Comparison of ENCODE assay signal across 31 cellular contexts in the genomic region with DNA sequence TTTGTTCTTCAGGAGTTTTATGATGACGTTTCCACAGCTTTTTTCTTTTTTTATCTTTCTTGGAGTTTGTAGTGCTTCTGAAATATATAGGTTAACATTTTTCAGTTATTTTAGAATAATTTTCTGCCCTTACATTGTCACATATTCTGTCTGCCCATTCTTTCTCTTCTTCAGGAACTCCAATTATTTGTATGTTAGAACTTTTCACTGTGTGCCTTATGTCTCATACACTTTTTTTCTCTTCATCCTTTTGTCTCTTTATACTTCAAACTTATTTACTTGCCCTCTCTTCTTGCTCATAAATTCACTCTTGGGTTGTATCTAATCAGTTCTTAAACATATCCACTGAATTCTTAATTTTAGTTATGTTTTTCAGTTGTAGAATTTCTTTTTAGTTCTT.
"Had no signal": no experiment of that assay in that cellular context is flagged by ENCODE, and none has a peak within 500 bp of the region (broad histone marks: within the 10 kb centered on the region; RNA-seq: fewer than 3 reads in every experiment).

No MANE protein-coding gene starts in this region.

- H3K4me1 Mint-ChIP-seq: nephron; neural progenitor cell; stimulated activated memory B cell treated with anti-CD40 and anti-IgM and Interleukin-4, amounts not matched to agents 10 μg/mL and 1 μg/mL and 100 μg/mL, for 72 hours; stimulated activated naive CD8-positive, alpha-beta T cell treated with anti-CD3 and anti-CD28 coated beads, Interleukin-15, amount 100 ng/mL, for 72 hours had no signal

- H3K4me1 ChIP-seq: neural progenitor cell, parathyroid adenoma, psoas muscle, right lobe of liver, sigmoid colon, spleen, suprapubic skin, testis, upper lobe of right lung, uterus had no signal

- DNase-seq: natural killer cell; occipital lobe; ovary; posterior cingulate gyrus; psoas muscle; right cardiac atrium; right lobe of liver; sigmoid colon; spleen; stimulated activated CD4-positive, alpha-beta T cell treated with anti-CD3 and anti-CD28 coated beads, Interleukin-12 subunit alpha, Interleukin-12 subunit beta, amount 100 ng/mL, for 4 hours; stimulated activated CD4-positive, alpha-beta T cell treated with anti-CD3 and anti-CD28 coated beads, Interleukin-1b, Interleukin-23, amount 100 ng/mL, for 48 hours; stimulated activated CD4-positive, alpha-beta T cell treated with anti-CD3 and anti-CD28 coated beads, Interleukin-4, amount 100 ng/mL, for 1 hour; stimulated activated CD4-positive, alpha-beta T cell treated with anti-CD3 and anti-CD28 coated beads, Interleukin-4, amount 100 ng/mL, for 4 hours; stimulated activated CD8-positive, alpha-beta memory T cell treated with anti-CD3 and anti-CD28 coated beads, Interleukin-4, amount 100 ng/mL, for 48 hours; stimulated activated naive CD4-positive, alpha-beta T cell; stimulated activated naive CD8-positive, alpha-beta T cell treated with anti-CD3 and anti-CD28 coated beads, Interleukin-15, amount 100 ng/mL, for 72 hours; stimulated activated naive CD8-positive, alpha-beta T cell treated with anti-CD3 and anti-CD28 coated beads, Interleukin-15, Interleukin-2, amounts not matched to agents 100 U/mL and 50 U/mL, for 24 hours; substantia nigra; testis; tibial artery; transverse colon; upper lobe of right lung; uterus had no signal

- H3K4me3 Mint-ChIP-seq: natural killer cell; nephron; neural progenitor cell; stimulated activated memory B cell treated with anti-CD40 and anti-IgM and Interleukin-4, amounts not matched to agents 10 μg/mL and 1 μg/mL and 100 μg/mL, for 72 hours; stimulated activated naive CD8-positive, alpha-beta T cell treated with anti-CD3 and anti-CD28 coated beads, Interleukin-15, amount 100 ng/mL, for 72 hours; type B pancreatic cell had no signal

- H3K4me3 ChIP-seq: neural progenitor cell, ovary, psoas muscle, right lobe of liver, sigmoid colon, smooth muscle cell, spleen, suprapubic skin, testis, tibial artery, transverse colon, upper lobe of right lung, uterus had no signal

- H3K27ac ChIP-seq: neural progenitor cell, ovary, parathyroid adenoma, psoas muscle, right lobe of liver, sigmoid colon, spleen, suprapubic skin, testis, tibial artery, transverse colon, upper lobe of right lung, uterus had no signal

- H3K36me3 ChIP-seq: ovary, uterus had no signal

- H3K9me3 ChIP-seq: ovary, right lobe of liver, sigmoid colon, suprapubic skin, testis, tibial artery, upper lobe of right lung, uterus had no signal

- H3K27me3 Mint-ChIP-seq: progenitor cell of endocrine pancreas; stimulated activated memory B cell treated with anti-CD40 and anti-IgM and Interleukin-4, amounts not matched to agents 10 μg/mL and 1 μg/mL and 100 μg/mL, for 72 hours; stimulated activated naive CD8-positive, alpha-beta T cell treated with anti-CD3 and anti-CD28 coated beads, Interleukin-15, amount 100 ng/mL, for 72 hours; type B pancreatic cell had no signal

- ATAC-seq: natural killer cell; psoas muscle; right cardiac atrium; right lobe of liver; stimulated activated memory B cell treated with anti-CD40 and anti-IgM and Interleukin-4, amounts not matched to agents 10 μg/mL and 1 μg/mL and 100 μg/mL, for 72 hours; stimulated activated naive CD8-positive, alpha-beta T cell treated with anti-CD3 and anti-CD28 coated beads, Interleukin-15, amount 100 ng/mL, for 72 hours; stimulated activated naive CD8-positive, alpha-beta T cell treated with anti-CD3 and anti-CD28 coated beads, Interleukin-15, Interleukin-2, amounts not matched to agents 100 U/mL and 50 U/mL, for 24 hours; upper lobe of right lung had no signal

- H3K27ac Mint-ChIP-seq: natural killer cell; nephron; neural progenitor cell; progenitor cell of endocrine pancreas; stimulated activated memory B cell treated with anti-CD40 and anti-IgM and Interleukin-4, amounts not matched to agents 10 μg/mL and 1 μg/mL and 100 μg/mL, for 72 hours; stimulated activated naive CD8-positive, alpha-beta T cell treated with anti-CD3 and anti-CD28 coated beads, Interleukin-15, amount 100 ng/mL, for 72 hours; type B pancreatic cell had no signal
